8 cellular contexts compared by ENCODE assay signal in the genomic region with DNA sequence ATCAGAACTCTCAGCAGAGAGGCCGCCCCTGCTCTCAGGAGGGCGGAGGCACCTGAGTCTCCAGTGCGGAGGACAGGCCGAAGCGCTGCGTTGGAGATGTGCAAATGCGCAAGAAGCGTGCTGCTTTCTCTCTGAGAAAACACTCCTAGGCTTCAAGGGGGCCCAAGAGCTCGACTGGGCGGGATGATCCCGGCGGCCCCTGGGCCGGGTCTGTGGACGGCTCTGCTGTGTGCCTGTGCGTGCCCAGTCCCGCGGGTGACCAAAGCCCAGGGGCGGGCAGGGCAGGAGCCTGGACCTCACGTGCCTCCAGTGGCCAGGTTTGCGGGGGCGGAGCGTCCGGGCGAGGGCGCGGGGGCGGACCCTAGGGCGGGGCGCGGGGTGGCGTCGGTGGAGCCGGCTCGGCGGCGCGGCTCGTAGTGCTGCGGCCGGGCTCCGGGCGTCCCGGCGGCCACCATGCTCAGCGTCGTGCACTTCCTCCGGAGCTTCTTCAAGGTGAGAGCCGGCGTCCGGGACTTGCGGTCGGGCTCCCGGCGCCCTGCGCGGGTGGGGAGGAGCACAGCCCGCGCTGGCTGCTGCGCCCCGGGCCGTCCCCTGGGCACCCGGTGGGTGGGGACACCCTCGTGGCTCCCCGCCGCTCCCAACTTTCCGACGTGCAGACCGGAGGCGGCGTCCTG. TPM values are rescaled to one million over a fixed set of nuclear protein-coding genes. Genes with fewer than 3 reads are reported as not detected.
DNase-seq lines count a peak whose midpoint lies in the region; ATAC-seq, FAIRE-seq and TF ChIP-seq lines count a peak whose summit lies in the region.

ARHGEF4 (plus strand) TSS at position 414 of the 674 bp plus-strand sequence; CDS start at position 454, 40 bp downstream.

- peaks cover 10% of the 10 kb centered on the region; the same call in 1 of the 2 replicates for H3K23me2 ChIP-seq in H1 (ENCODE audit: low read depth, low read length)

- peak within 1 kb of the TSS; percentile 61; the same call in 1 of the 2 replicates for H2AK5ac ChIP-seq in H1 (ENCODE audit: low read depth, low read length)

- H3K4me1 Mint-ChIP-seq in naive thymus-derived CD4-positive, alpha-beta T cell, result peaks cover 0 to 3% (median 0%) of the 10 kb centered on the region in 7 donors

- H3K4me3 ChIP-seq in Peyer's patch (peak within 1 kb of the TSS in 3 of 4 donors; percentile 37 to 47 (median 47)), H1 (ENCODE audit: extremely low read depth in 1 of 4, insufficient read depth in 2 of 4, low read depth in 3 of 4, low read length in 4 of 4) (peak within 1 kb of the TSS; percentile 58 to 90 (median 63)), uterus (no peak within 1 kb of the TSS)
- no peak within 1 kb of the TSS for H3K4me3 ChIP-seq in naive thymus-derived CD4-positive, alpha-beta T cell (ENCODE audit: low read length)

- no peak within 1 kb of the TSS for H3K27ac Mint-ChIP-seq in naive thymus-derived CD4-positive, alpha-beta T cell

- intact Hi-C loops in naive thymus-derived CD4-positive, alpha-beta T cell (cut with micrococcal nuclease), result loop anchor here in 1 of 2 donors (5.0 kb wide), 1 partner anchor 39 kb away; no protein-coding TSS in a partner anchor
- intact Hi-C loops in uterus (cut with DNase I; ENCODE audit: low total_unique reads), result no loop called here

- H3K18ac ChIP-seq in H1 (ENCODE audit: extremely low read depth, low read length), result peak within 1 kb of the TSS; percentile 78

- H3K36me3 Mint-ChIP-seq in naive thymus-derived CD4-positive, alpha-beta T cell, result no peaks in the 10 kb centered on the region

- H3K9ac ChIP-seq in H1 (replicated peaks in 1 of 4; ENCODE audit: extremely low read depth in 1 of 4, low read depth in 3 of 4, low read length in 3 of 4), result peak within 1 kb of the TSS in 2 of 4 experiments; percentile 29 to 47; a peak in 2 of 7 replicates

- TF ChIP-seq POLR2A in Peyer's patch (IDR thresholded peaks at IDR 0.05), result no peak
- TF ChIP-seq POLR2A in H1 (IDR thresholded peaks at IDR 0.05; ENCODE audit: control extremely low read depth in 1 of 2, low read depth in 2 of 2, low read length in 2 of 2), result peak in 1 of 2 experiments; percentile 52; a peak in 1 of 3 replicates
- no peak for TF ChIP-seq POLR2A in uterus (IDR thresholded peaks at IDR 0.05)

- TF ChIP-seq CTCF in Peyer's patch (IDR thresholded peaks at IDR 0.05) (no peak), H1 (IDR thresholded peaks at IDR 0.05; ENCODE audit: control extremely low read depth in 1 of 3, insufficient read depth in 1 of 3, low read depth in 1 of 3, low read length in 3 of 3) (no peak), uterus (IDR thresholded peaks at IDR 0.05) (no peak)

- H4K8ac ChIP-seq in H1 (ENCODE audit: extremely low read depth, insufficient read depth, low read length), result peak within 1 kb of the TSS; percentile 79

- H3K56ac ChIP-seq in H1 (replicated peaks; ENCODE audit: insufficient read length, low read depth, low read length), result no peak within 1 kb of the TSS

- H3K79me1 ChIP-seq in H1 (ENCODE audit: low read depth, low read length), result no peaks in the 10 kb centered on the region; the same call in 1 of the 2 replicates

- CTCF ChIA-PET in H1 (lab: Charles Lee; ENCODE audit: partially characterized antibody), result interaction anchor here (0.8 to 1.9 kb wide), 8 partner anchors 12 to 84 kb away, joined by 3 to 7 read pairs (median 4); no protein-coding TSS in a partner anchor
- CTCF ChIA-PET in naive thymus-derived CD4-positive, alpha-beta T cell (lab: Charles Lee), result no interaction called here

- H2BK120ac ChIP-seq in H1 (replicated peaks; ENCODE audit: low read depth, low read length), result no peak within 1 kb of the TSS

- no peak within 1 kb of the TSS for H3K27ac ChIP-seq in Peyer's patch
- H3K27ac ChIP-seq in H1 (ENCODE audit: low read depth, low read length), result no peak within 1 kb of the TSS
- H3K27ac ChIP-seq in naive thymus-derived CD4-positive, alpha-beta T cell (ENCODE audit: low read depth, low read length), result no peak within 1 kb of the TSS
- H3K27ac ChIP-seq in uterus, result no peak within 1 kb of the TSS

- 3% methylated on average over 34 of the region's 70 CpGs; no CpG with 5 or more reads in 1 of the 2 experiments for WGBS in H1 (ENCODE audit: extremely low coverage in 1 of 2, insufficient coverage in 1 of 2, insufficient read length in 1 of 2, insufficient replicate concordance in 2 of 2, low coverage in 1 of 2, low lambda C conversion rate in 2 of 2, missing lambda C conversion rate in 1 of 2), 2 experiments

- peak within 1 kb of the TSS; percentile 56 for H2AFZ ChIP-seq in H1 (ENCODE audit: low read length)

- no peak within 1 kb of the TSS for H2BK20ac ChIP-seq in H1 (ENCODE audit: low read length)

- no peak within 1 kb of the TSS for H2BK5ac ChIP-seq in H1 (ENCODE audit: low read depth, low read length)

- H4K91ac ChIP-seq in H1 (replicated peaks; ENCODE audit: insufficient read length, low read length), result no peak within 1 kb of the TSS

- H4K20me1 ChIP-seq in H1 (replicated peaks in 1 of 2; ENCODE audit: control insufficient read depth in 1 of 2, insufficient read depth in 2 of 2, low read length in 2 of 2), result peaks cover 0 to 5% of the 10 kb centered on the region in 2 experiments

- no peaks in the 10 kb centered on the region for H3K9me3 Mint-ChIP-seq in naive thymus-derived CD4-positive, alpha-beta T cell

- H3K23ac ChIP-seq in H1 (ENCODE audit: insufficient read length), result no peak within 1 kb of the TSS

- peaks cover 38 to 60% (median 43%) of the 10 kb centered on the region in 5 donors for H3K27me3 Mint-ChIP-seq in naive thymus-derived CD4-positive, alpha-beta T cell

- peak within 1 kb of the TSS; percentile 29 for H4K5ac ChIP-seq in H1 (ENCODE audit: insufficient read length, low read depth, low read length)

- H3K36me3 ChIP-seq in Peyer's patch (no peaks in the 10 kb centered on the region), H1 (ENCODE audit: control insufficient read depth in 2 of 4, insufficient read depth in 4 of 4, low read length in 3 of 4) (no peaks in the 10 kb centered on the region), uterus (no peaks in the 10 kb centered on the region)
- H3K36me3 ChIP-seq in naive thymus-derived CD4-positive, alpha-beta T cell (ENCODE audit: control insufficient read depth in 2 of 3, insufficient read depth in 3 of 3, low read length in 3 of 3), result no peaks in the 10 kb centered on the region

- FAIRE-seq in H1 (lab: Jason Lieb, UNC), result no peak

- H3K79me2 ChIP-seq in H1 (ENCODE audit: control insufficient read depth in 1 of 2, insufficient read depth in 2 of 2, low read length in 2 of 2), result no peaks in the 10 kb centered on the region; a peak in 1 of 4 replicates

- peak within 1 kb of the TSS in 5 of 10 donors; percentile 12 to 79 (median 49) for H3K4me3 Mint-ChIP-seq in naive thymus-derived CD4-positive, alpha-beta T cell

- H3K9me3 ChIP-seq in Peyer's patch (no peaks in the 10 kb centered on the region), H1 (ENCODE audit: insufficient read depth in 2 of 2, low read depth in 1 of 2, low read length in 1 of 2) (no peaks in the 10 kb centered on the region), uterus (no peaks in the 10 kb centered on the region)
- no peaks in the 10 kb centered on the region for H3K9me3 ChIP-seq in naive thymus-derived CD4-positive, alpha-beta T cell (ENCODE audit: control insufficient read depth in 2 of 3, low read length in 3 of 3)

- TF ChIP-seq RAD21 in H1 (IDR thresholded peaks at IDR 0.05 in 1 of 2, conservative IDR thresholded peaks at IDR 0.05 in 1 of 2; ENCODE audit: low read depth in 2 of 2, low read length in 2 of 2), result no peak

- POLR2A ChIA-PET in H1 (lab: Charles Lee; ENCODE audit: partially characterized antibody), result interaction anchor here (0.6 to 1.0 kb wide), 3 partner anchors 16 to 36 kb away, joined by 3 to 4 read pairs (median 3); no protein-coding TSS in a partner anchor
- POLR2A ChIA-PET in naive thymus-derived CD4-positive, alpha-beta T cell (lab: Charles Lee), result no interaction called here

- H3K4me1 ChIP-seq in Peyer's patch, result peaks cover 0 to 9% (median 4%) of the 10 kb centered on the region in 4 donors
- H3K4me1 ChIP-seq in H1 (replicated peaks in 1 of 4; ENCODE audit: control insufficient read depth in 3 of 4, insufficient read depth in 4 of 4, low read length in 3 of 4), result peaks cover 0 to 8% (median 2%) of the 10 kb centered on the region in 4 experiments; a peak in 5 of 7 replicates
- H3K4me1 ChIP-seq in naive thymus-derived CD4-positive, alpha-beta T cell (ENCODE audit: control insufficient read depth in 2 of 2, insufficient read depth in 2 of 2, low read length in 2 of 2), result no peaks in the 10 kb centered on the region
- H3K4me1 ChIP-seq in uterus, result no peaks in the 10 kb centered on the region

- H3K27me3 ChIP-seq in Peyer's patch (peaks cover 0 to 15% of the 10 kb centered on the region in 2 donors), H1 (replicated peaks in 1 of 4; ENCODE audit: control insufficient read depth in 3 of 4, extremely low read depth in 1 of 4, insufficient read depth in 3 of 4, low read length in 3 of 4) (peaks cover 3 to 20% (median 17%) of the 10 kb centered on the region in 4 experiments), uterus (peaks cover 0 to 3% of the 10 kb centered on the region in 2 donors)
- H3K27me3 ChIP-seq in naive thymus-derived CD4-positive, alpha-beta T cell (ENCODE audit: control insufficient read depth in 2 of 2, insufficient read depth in 2 of 2, low read length in 2 of 2), result no peaks in the 10 kb centered on the region

- H3K14ac ChIP-seq in H1 (ENCODE audit: insufficient read length), result no peak within 1 kb of the TSS

- peak within 1 kb of the TSS; percentile 88; the same call in 1 of the 2 replicates for H2BK12ac ChIP-seq in H1 (ENCODE audit: low read depth, low read length)

- no peak for TF ChIP-seq EP300 in H1 (IDR thresholded peaks at IDR 0.05; ENCODE audit: borderline replicate concordance in 1 of 2, low read depth in 2 of 2, low read length in 2 of 2)

- no peak within 1 kb of the TSS for H3K4ac ChIP-seq in H1 (replicated peaks; ENCODE audit: insufficient read length, low read depth, low read length)

- DNase-seq in C1 segment of cervical spinal cord (lab: John Stamatoyannopoulos, UW) (peak in 8 of 14 donors; percentile 30 to 72 (median 62)), Peyer's patch (peak in 2 of 3 donors; percentile 59 to 78), H1 (ENCODE audit: low read depth in 1 of 2, low spot score in 2 of 2) (peak in 1 of 2 experiments; percentile 93), epidermal melanocyte (ENCODE audit: insufficient read length, low spot score) (no peak), globus pallidus (ENCODE audit: low spot score) (no peak), uterus (no peak)
- peak in 1 of 9 donors; percentile 40 for DNase-seq in naive thymus-derived CD4-positive, alpha-beta T cell

- ATAC-seq in GM19397 (IDR thresholded peaks at IDR 0.05; ENCODE audit: unreplicated experiment), result peak; percentile 63
- peak; percentile 21 for ATAC-seq in naive thymus-derived CD4-positive, alpha-beta T cell

- H2BK15ac ChIP-seq in H1 (ENCODE audit: low read length), result no peak within 1 kb of the TSS; the same call in 1 of the 2 replicates

- peak within 1 kb of the TSS; percentile 80 to 96 for H3K4me2 ChIP-seq in H1 (ENCODE audit: insufficient read depth in 1 of 2, low read depth in 2 of 2, low read length in 2 of 2)

RNA-seq across cellular contexts. Expression of gene ARHGEF4, which starts in this region (rescaled TPM):
- total RNA-seq in Peyer's patch (10 to 100 TPM in 1 of 4 donors, 1 to 10 TPM in 3; 1.1 to 10.7 (median 1.6) TPM), uterus (10 to 100 TPM in 2 of 4 donors, 1 to 10 TPM in 2; 1.8 to 26.2 (median 9.6) TPM)
- total RNA-seq in H1 (2021; fragmentation: NEBNext Ultra II Directional; extraction: Animal tissue kit (Norgen Biotek cat#: 25700)), result 13.3 and 14.6 TPM in 2 replicates
- polyA plus RNA-seq in H1 (2011; rRNA removed), result 10.6 and 14.5 TPM in 2 replicates
- 11.0 TPM for polyA plus RNA-seq in H1 (2011; cell fraction: cytosol; rRNA removed)
- 54.4 TPM for polyA plus RNA-seq in H1 (2011; cell fraction: nucleus; rRNA removed)
- 10.6 to 16.4 TPM (median 15.6 TPM) in 4 replicates for polyA plus RNA-seq in H1 (2012, experiment 1 of 2)
- 9.9 TPM for polyA plus RNA-seq in H1 (2012, experiment 2 of 2)
- 12.9 TPM for polyA plus RNA-seq in H1 (2013, experiment 1 of 2)
- 10.7 TPM for polyA plus RNA-seq in H1 (2013, experiment 2 of 2)
- polyA minus RNA-seq in H1 (2011; rRNA and poly(A)+ RNA removed), result 13.4 and 18.2 TPM in 2 replicates
- 8.7 TPM for polyA minus RNA-seq in H1 (2011; cell fraction: cytosol; rRNA and poly(A)+ RNA removed)
- polyA minus RNA-seq in H1 (2011; cell fraction: nucleus; rRNA and poly(A)+ RNA removed), result 21.4 TPM
- 1 to 10 TPM in 4 of 5 experiments, not detected in 1; 2.0 to 4.4 (median 3.0) TPM for total RNA-seq in naive thymus-derived CD4-positive, alpha-beta T cell
- 1 to 10 TPM; 2.6 to 3.5 TPM for polyA plus RNA-seq in naive thymus-derived CD4-positive, alpha-beta T cell

Comparison
In these comparisons a context has a peak if more than half of its experiments do, and no peak if none do; other contexts are left out.
1. DNase-seq: peak in C1 segment of cervical spinal cord (8 of 14) and Peyer's patch (2 of 3); none in epidermal melanocyte (single experiment), globus pallidus (single experiment) and uterus (0 of 2).
2. H3K4me3 ChIP-seq: peak in Peyer's patch (3 of 4) and H1 (4 of 4); none in naive thymus-derived CD4-positive, alpha-beta T cell (single experiment) and uterus (0 of 2).